In the genomic region with DNA sequence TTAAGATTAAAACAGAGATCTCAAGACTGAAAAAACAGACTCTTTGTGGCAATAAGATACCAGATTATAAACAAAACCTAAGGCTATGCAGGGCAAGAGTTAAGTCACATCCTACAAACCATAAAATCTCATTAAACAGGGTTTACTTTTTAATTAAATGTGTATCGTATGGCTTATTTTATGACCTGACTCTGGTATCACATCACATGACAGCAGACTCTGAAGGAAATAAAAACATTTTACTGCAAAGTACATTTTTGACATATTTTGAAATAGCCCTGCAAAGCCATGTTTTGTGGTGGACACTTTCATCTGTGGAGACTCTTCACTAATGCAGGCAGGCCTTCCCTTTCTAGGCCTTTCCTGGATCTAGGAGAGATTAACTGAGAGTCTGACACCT, we compare ENCODE assay signal across 24 cellular contexts.
A peak's percentile ranks its signal among the peaks of the same experiment; 100 is the strongest.
DNase-seq lines count a peak whose midpoint lies in the region; ATAC-seq, FAIRE-seq and TF ChIP-seq lines count a peak whose summit lies in the region.
"Had no signal": no experiment of that assay in that cellular context is flagged by ENCODE, and none has a peak within 500 bp of the region (broad histone marks: within the 10 kb centered on the region; RNA-seq: fewer than 3 reads in every experiment).

No MANE protein-coding gene starts in this region.

- no peaks in the 10 kb centered on the region for H3K79me2 ChIP-seq in HepG2 (ENCODE audit: insufficient read depth, low read length)

- no TSS peak for BruUV-seq in HepG2 (replicated peaks; lab: Mats Ljungman, UMichigan)

- no peak overlapping the region for H3K27ac ChIP-seq in HepG2 (ENCODE audit: extremely low read length, insufficient read depth, low read length)
- H3K27ac ChIP-seq in right lobe of liver = no peak overlapping the region
- H3K27ac ChIP-seq: 22Rv1, A549, BLaER1 had no signal

- no peak for ATAC-seq in HepG2
- no peak for ATAC-seq in right lobe of liver
- ATAC-seq: A549 had no signal

- CTCF ChIA-PET in HepG2 (lab: Yijun Ruan, JAX; ENCODE audit: low intra/inter-chr PET ratio, low total read pairs) = no interaction called here

- 70% methylated on average over 1 of the region's 1 CpG for WGBS in HepG2 (ENCODE audit: low lambda C conversion rate)
- 83% methylated on average over 1 of the region's 1 CpG for WGBS in right lobe of liver (ENCODE audit: insufficient coverage, low coverage, low lambda C conversion rate, missing lambda C conversion rate)

- H3K4me2 ChIP-seq in HepG2 (ENCODE audit: low read depth, low read length) = no peak overlapping the region
- H3K4me2 ChIP-seq: A549, BLaER1 had no signal

- H3K9ac ChIP-seq in HepG2 (ENCODE audit: insufficient read depth, low read depth, low read length) = no peak overlapping the region
- H3K9ac ChIP-seq: BLaER1 had no signal

- intact Hi-C loops in HepG2 (cut with micrococcal nuclease; ENCODE audit: unreplicated experiment) = no loop called here
- intact Hi-C loops in right lobe of liver (cut with DNase I) = no loop called here
- intact Hi-C loops in cardiac septum (cut with DNase I) = no loop called here

- no peaks in the 10 kb centered on the region for H4K20me1 ChIP-seq in HepG2 (ENCODE audit: insufficient read depth, low read length)
- H4K20me1 ChIP-seq: BLaER1 had no signal

- no peak overlapping the region for H2AFZ ChIP-seq in HepG2 (ENCODE audit: low read length)

- no peak for TF ChIP-seq POLR2A in HepG2 (IDR thresholded peaks at IDR 0.05; ENCODE audit: insufficient read depth in 1 of 2, low read depth in 2 of 2, low read length in 2 of 2)
- TF ChIP-seq POLR2A in right lobe of liver (IDR thresholded peaks at IDR 0.05) = no peak

- TF ChIP-seq RAD21 in HepG2 (CRISPR knock-in tag; IDR thresholded peaks at IDR 0.05) = no peak

- no peak for TF ChIP-seq CTCF in HepG2 (CRISPR knock-in tag; IDR thresholded peaks at IDR 0.05)
- TF ChIP-seq CTCF in right lobe of liver (IDR thresholded peaks at IDR 0.05) = no peak
- no peak for TF ChIP-seq CTCF in fibroblast of villous mesenchyme (IDR thresholded peaks at IDR 0.05; ENCODE audit: insufficient read depth, low read depth, low read length)
- TF ChIP-seq CTCF in foreskin fibroblast (IDR thresholded peaks at IDR 0.05; ENCODE audit: low read depth, low read length) = no peak

- DNase-seq in HepG2 (ENCODE audit: low spot score) (no peak), right lobe of liver (no peak), M059J (ENCODE audit: low read depth) (peak; percentile 7), fibroblast of villous mesenchyme (ENCODE audit: low read depth) (peak; percentile 35), cardiac septum (ENCODE audit: low spot score) (no peak), foreskin fibroblast (no peak), MG63 (no peak)
- DNase-seq: AML-193; C1 segment of cervical spinal cord; CD4-positive, alpha-beta memory T cell; CD4-positive, CD25-positive, alpha-beta regulatory T cell; CD8-positive, alpha-beta memory T cell; COR-L47; DMS 273 treated with DMSO at 0.1 percent for 48 hours; DMS153; DMS53; DMS79; DND-41; GF-D8 had no signal

- H3K36me3 ChIP-seq in HepG2 (replicated peaks in 1 of 2; ENCODE audit: control insufficient read depth in 1 of 2, insufficient read depth in 2 of 2, low read length in 2 of 2) (no peaks in the 10 kb centered on the region), right lobe of liver (no peaks in the 10 kb centered on the region), MG63 (no peaks in the 10 kb centered on the region)
- H3K36me3 ChIP-seq: BLaER1 had no signal

- H3K4me3 ChIP-seq in HepG2 (replicated peaks in 1 of 3; ENCODE audit: insufficient read depth in 1 of 3, low read depth in 2 of 3, low read length in 3 of 3) = no peak overlapping the region
- H3K4me3 ChIP-seq in right lobe of liver = no peak overlapping the region
- no peak overlapping the region for H3K4me3 ChIP-seq in fibroblast of villous mesenchyme (ENCODE audit: low read depth, low read length)
- no peak overlapping the region for H3K4me3 ChIP-seq in foreskin fibroblast (ENCODE audit: low read depth in 1 of 2, low read length in 2 of 2)
- H3K4me3 ChIP-seq in MG63 = no peak overlapping the region
- H3K4me3 ChIP-seq: A549, BLaER1 had no signal

- H3K9me3 ChIP-seq in HepG2 (ENCODE audit: low read length) (no peaks in the 10 kb centered on the region), right lobe of liver (no peaks in the 10 kb centered on the region), MG63 (no peaks in the 10 kb centered on the region)
- H3K9me3 ChIP-seq: A549 had no signal

- POLR2A ChIA-PET in HepG2 (lab: Yijun Ruan, JAX) = no interaction called here

- in situ Hi-C loops in HepG2 (cut with HindIII; ENCODE audit: extremely low pct_ligation_motif_present, low pct_unique_long_range_greater_than_20kb) = no loop called here

- no peak for FAIRE-seq in HepG2 (lab: Jason Lieb, UNC)
- FAIRE-seq: A549, G401.6, GM12891 had no signal

- no peak for TF ChIP-seq EP300 in HepG2 (IDR thresholded peaks at IDR 0.05; ENCODE audit: low read depth in 2 of 2, low read length in 2 of 2)
- no peak for TF ChIP-seq EP300 in HepG2 (CRISPR knock-in tag; IDR thresholded peaks at IDR 0.05; ENCODE audit: borderline replicate concordance)

- H3K27me3 ChIP-seq in HepG2 (ENCODE audit: control insufficient read depth in 1 of 2, insufficient read depth in 2 of 2, low read length in 2 of 2) (no peaks in the 10 kb centered on the region), right lobe of liver (no peaks in the 10 kb centered on the region), MG63 (no peaks in the 10 kb centered on the region)
- H3K27me3 ChIP-seq: BLaER1 had no signal

- H3K4me1 ChIP-seq in HepG2 (ENCODE audit: insufficient read depth, low read length) = no peaks in the 10 kb centered on the region
- H3K4me1 ChIP-seq in right lobe of liver = no peaks in the 10 kb centered on the region
- H3K4me1 ChIP-seq: A549 had no signal

TF ChIP-seq in HepG2, 621 proteins besides CTCF, POLR2A, EP300 and RAD21:
- TF ChIP-seq ZNF264 (CRISPR knock-in tag; IDR thresholded peaks at IDR 0.05) (0 out of 2 replicates have a peak, but pooled peaks have one; percentile 13), MBNL3 (CRISPR knock-in tag; conservative IDR thresholded peaks at IDR 0.05) (no peak), ZFP90 (CRISPR knock-in tag; IDR thresholded peaks at IDR 0.05; ENCODE audit: borderline replicate concordance) (0 out of 2 replicates have a peak, but pooled peaks have one; percentile 26)
- TF ChIP-seq, protein P1, sequence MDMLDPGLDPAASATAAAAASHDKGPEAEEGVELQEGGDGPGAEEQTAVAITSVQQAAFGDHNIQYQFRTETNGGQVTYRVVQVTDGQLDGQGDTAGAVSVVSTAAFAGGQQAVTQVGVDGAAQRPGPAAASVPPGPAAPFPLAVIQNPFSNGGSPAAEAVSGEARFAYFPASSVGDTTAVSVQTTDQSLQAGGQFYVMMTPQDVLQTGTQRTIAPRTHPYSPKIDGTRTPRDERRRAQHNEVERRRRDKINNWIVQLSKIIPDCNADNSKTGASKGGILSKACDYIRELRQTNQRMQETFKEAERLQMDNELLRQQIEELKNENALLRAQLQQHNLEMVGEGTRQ (IDR thresholded peaks at IDR 0.05; ENCODE audit: low read depth, low read length) = no peak
- TF ChIP-seq, protein P1 (CRISPR knock-in tag; IDR thresholded peaks at IDR 0.05; ENCODE audit: borderline replicate concordance) = no peak
- TF ChIP-seq, protein P2, sequence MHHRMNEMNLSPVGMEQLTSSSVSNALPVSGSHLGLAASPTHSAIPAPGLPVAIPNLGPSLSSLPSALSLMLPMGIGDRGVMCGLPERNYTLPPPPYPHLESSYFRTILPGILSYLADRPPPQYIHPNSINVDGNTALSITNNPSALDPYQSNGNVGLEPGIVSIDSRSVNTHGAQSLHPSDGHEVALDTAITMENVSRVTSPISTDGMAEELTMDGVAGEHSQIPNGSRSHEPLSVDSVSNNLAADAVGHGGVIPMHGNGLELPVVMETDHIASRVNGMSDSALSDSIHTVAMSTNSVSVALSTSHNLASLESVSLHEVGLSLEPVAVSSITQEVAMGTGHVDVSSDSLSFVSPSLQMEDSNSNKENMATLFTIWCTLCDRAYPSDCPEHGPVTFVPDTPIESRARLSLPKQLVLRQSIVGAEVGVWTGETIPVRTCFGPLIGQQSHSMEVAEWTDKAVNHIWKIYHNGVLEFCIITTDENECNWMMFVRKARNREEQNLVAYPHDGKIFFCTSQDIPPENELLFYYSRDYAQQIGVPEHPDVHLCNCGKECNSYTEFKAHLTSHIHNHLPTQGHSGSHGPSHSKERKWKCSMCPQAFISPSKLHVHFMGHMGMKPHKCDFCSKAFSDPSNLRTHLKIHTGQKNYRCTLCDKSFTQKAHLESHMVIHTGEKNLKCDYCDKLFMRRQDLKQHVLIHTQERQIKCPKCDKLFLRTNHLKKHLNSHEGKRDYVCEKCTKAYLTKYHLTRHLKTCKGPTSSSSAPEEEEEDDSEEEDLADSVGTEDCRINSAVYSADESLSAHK (CRISPR knock-in tag; IDR thresholded peaks at IDR 0.05; ENCODE audit: borderline replicate concordance) = no peak

Comparison
In these comparisons a context has a peak if more than half of its experiments do, and no peak if none do; other contexts are left out.
1. DNase-seq: peak in M059J (single experiment) and fibroblast of villous mesenchyme (single experiment); none in HepG2 (single experiment), right lobe of liver (0 of 3), cardiac septum (single experiment), foreskin fibroblast (0 of 2) and MG63 (single experiment).